ENCODE assay signal across 8 cellular contexts in genomic region chr4:57190651-57191481, GRCh38.
DNase-seq lines count a peak whose midpoint lies in the region; ATAC-seq, FAIRE-seq and TF ChIP-seq lines count a peak whose summit lies in the region.

No MANE protein-coding gene starts in this region.

- no peak overlapping the region for H3K4me3 ChIP-seq in coronary artery

- TF ChIP-seq CTCF in VCaP (conservative IDR thresholded peaks at IDR 0.05) (peak; percentile 43; the same call in 1 of the 2 replicates), coronary artery (IDR thresholded peaks at IDR 0.05) (no peak)

- FAIRE-seq in GM18507 (lab: Jason Lieb, UNC): no peak

- H3K27ac ChIP-seq in VCaP (no peak overlapping the region), coronary artery (no peak overlapping the region)

- peak; percentile 39 for DNase-seq in AG20443 (ENCODE audit: low spot score)
- peak; percentile 1 for DNase-seq in GM18507 (ENCODE audit: extremely low spot score, insufficient read length, low read depth)
- peak; percentile 18 for DNase-seq in HK-2 (ENCODE audit: unreplicated experiment)
- peak; percentile 68 for DNase-seq in iPS-NIHi7 (ENCODE audit: extremely low spot score)
- no peak for DNase-seq in coronary artery (ENCODE audit: low spot score)

- no peak for ATAC-seq in HG03045 (IDR thresholded peaks at IDR 0.05; ENCODE audit: unreplicated experiment)
- no peak for ATAC-seq in HG03520 (IDR thresholded peaks at IDR 0.05; ENCODE audit: unreplicated experiment)
